In genomic region chr1:156623946-156624813, GRCh38 we compare ENCODE assay signal across 1 cellular context.
A peak's percentile ranks its signal among the peaks of the same experiment; 100 is the strongest.
TF ChIP-seq lines count a peak whose summit lies in the region.

No MANE protein-coding gene starts in this region.

TF ChIP-seq in K562, 482 proteins besides CTCF, POLR2A, EP300 and RAD21 (continued from another document and continues in another):
- TF ChIP-seq GTF2B (IDR thresholded peaks at IDR 0.05; ENCODE audit: extremely low read depth, insufficient read length) (no peak), KLF1 (tag; IDR thresholded peaks at IDR 0.05) (no peak), SRSF1 (IDR thresholded peaks at IDR 0.05; ENCODE audit: low read depth, low read length) (no peak), CCNT2 (IDR thresholded peaks at IDR 0.05; ENCODE audit: borderline replicate concordance, extremely low read depth, insufficient read length, low read depth, low read length) (peak; percentile 54), DACH1 (IDR thresholded peaks at IDR 0.05; ENCODE audit: partially characterized antibody) (no peak), MTF1 (CRISPR knock-in tag; IDR thresholded peaks at IDR 0.05; ENCODE audit: borderline replicate concordance) (no peak), ELK1 (CRISPR knock-in tag; IDR thresholded peaks at IDR 0.05) (no peak), PHB2 (IDR thresholded peaks at IDR 0.05; ENCODE audit: low read depth) (no peak), BACH1 (tag; IDR thresholded peaks at IDR 0.05) (no peak), HDGF (IDR thresholded peaks at IDR 0.05) (no peak), ZNF695 (CRISPR knock-in tag; IDR thresholded peaks at IDR 0.05) (no peak), FOXA1 (IDR thresholded peaks at IDR 0.05; ENCODE audit: borderline replicate concordance) (no peak), RREB1 (CRISPR knock-in tag; IDR thresholded peaks at IDR 0.05) (no peak), CEBPB (tag; IDR thresholded peaks at IDR 0.05) (no peak), TFAP4 (CRISPR knock-in tag; IDR thresholded peaks at IDR 0.05; ENCODE audit: borderline replicate concordance) (peak; percentile 55), GABPB1 (CRISPR knock-in tag; IDR thresholded peaks at IDR 0.05) (peak; percentile 69; the same call in 1 of the 2 replicates), CREB5 (CRISPR knock-in tag; IDR thresholded peaks at IDR 0.05) (no peak), ZNF561 (CRISPR knock-in tag; conservative IDR thresholded peaks at IDR 0.05) (no peak), ID3 (CRISPR knock-in tag; IDR thresholded peaks at IDR 0.05) (no peak), ID3 (tag; IDR thresholded peaks at IDR 0.05) (no peak), TCFL5 (CRISPR knock-in tag; conservative IDR thresholded peaks at IDR 0.05) (no peak), KDM2B (CRISPR knock-in tag; IDR thresholded peaks at IDR 0.05) (peak; percentile 76; the same call in 1 of the 2 replicates), POLR2AphosphoS2 (IDR thresholded peaks at IDR 0.05; ENCODE audit: low read length) (no peak), BHLHE40 (IDR thresholded peaks at IDR 0.05; ENCODE audit: low read length) (no peak), HSF4 (CRISPR knock-in tag; IDR thresholded peaks at IDR 0.05; ENCODE audit: borderline replicate concordance) (no peak), ZNF57 (CRISPR knock-in tag; IDR thresholded peaks at IDR 0.05) (no peak), PRMT5 (CRISPR knock-in tag; IDR thresholded peaks at IDR 0.05) (no peak), ETS1 (conservative IDR thresholded peaks at IDR 0.05; ENCODE audit: control insufficient read depth, low read depth, low read length) (peak; percentile 49; the same call in 1 of the 2 replicates), NR1H2 (CRISPR knock-in tag; IDR thresholded peaks at IDR 0.05) (0 out of 2 replicates have a peak, but pooled peaks have one; percentile 75), HMG20B (CRISPR knock-in tag; IDR thresholded peaks at IDR 0.05) (no peak), PATZ1 (CRISPR knock-in tag; IDR thresholded peaks at IDR 0.05; ENCODE audit: borderline replicate concordance) (no peak), POU5F1 (IDR thresholded peaks at IDR 0.05; ENCODE audit: borderline replicate concordance, low read depth, low read length, partially characterized antibody) (no peak), KHSRP (IDR thresholded peaks at IDR 0.05) (no peak), NBN (IDR thresholded peaks at IDR 0.05; ENCODE audit: low read depth) (0 out of 2 replicates have a peak, but pooled peaks have one; percentile 21), NFIX (CRISPR knock-in tag; IDR thresholded peaks at IDR 0.05; ENCODE audit: low read depth) (no peak), HCFC1 (IDR thresholded peaks at IDR 0.05; ENCODE audit: low read depth, low read length) (peak; percentile 75), NR0B1 (IDR thresholded peaks at IDR 0.05; ENCODE audit: partially characterized antibody) (no peak), SIN3B (IDR thresholded peaks at IDR 0.05; ENCODE audit: low read depth) (peak; percentile 81), SNAPC5 (CRISPR knock-in tag; IDR thresholded peaks at IDR 0.05) (no peak), MAX (CRISPR knock-in tag; IDR thresholded peaks at IDR 0.05) (peak; percentile 28), CREBBP (IDR thresholded peaks at IDR 0.05; ENCODE audit: low read depth, low read length) (no peak), NFYB (IDR thresholded peaks at IDR 0.05; ENCODE audit: extremely low read depth, insufficient read length) (no peak), ESRRA (IDR thresholded peaks at IDR 0.05; ENCODE audit: borderline replicate concordance, low read depth) (peak; percentile 24; the same call in 1 of the 2 replicates), EWSR1 (IDR thresholded peaks at IDR 0.05; ENCODE audit: borderline replicate concordance, low read depth, partially characterized antibody) (no peak), NCOA1 (IDR thresholded peaks at IDR 0.05; ENCODE audit: low read depth) (no peak), MEIS2 (IDR thresholded peaks at IDR 0.05; ENCODE audit: partially characterized antibody) (no peak), POLR2H (tag; IDR thresholded peaks at IDR 0.05; ENCODE audit: low read depth) (no peak), PTTG1 (tag; IDR thresholded peaks at IDR 0.05; ENCODE audit: low read depth) (no peak), NFE2 (IDR thresholded peaks at IDR 0.05; ENCODE audit: low read depth) (no peak), ZNF134 (CRISPR knock-in tag; conservative IDR thresholded peaks at IDR 0.05) (no peak), TBP (optimal IDR thresholded peaks at IDR 0.05; ENCODE audit: low read depth, low read length) (peak; percentile 65), ZNF175 (CRISPR knock-in tag; IDR thresholded peaks at IDR 0.05; ENCODE audit: low read depth) (0 out of 2 replicates have a peak, but pooled peaks have one; percentile 50), GATAD2B (IDR thresholded peaks at IDR 0.05; ENCODE audit: borderline replicate concordance) (no peak), RBM34 (IDR thresholded peaks at IDR 0.05; ENCODE audit: borderline replicate concordance, insufficient read depth, low read length) (no peak)
